10 cellular contexts compared by ENCODE assay signal in the genomic region with DNA sequence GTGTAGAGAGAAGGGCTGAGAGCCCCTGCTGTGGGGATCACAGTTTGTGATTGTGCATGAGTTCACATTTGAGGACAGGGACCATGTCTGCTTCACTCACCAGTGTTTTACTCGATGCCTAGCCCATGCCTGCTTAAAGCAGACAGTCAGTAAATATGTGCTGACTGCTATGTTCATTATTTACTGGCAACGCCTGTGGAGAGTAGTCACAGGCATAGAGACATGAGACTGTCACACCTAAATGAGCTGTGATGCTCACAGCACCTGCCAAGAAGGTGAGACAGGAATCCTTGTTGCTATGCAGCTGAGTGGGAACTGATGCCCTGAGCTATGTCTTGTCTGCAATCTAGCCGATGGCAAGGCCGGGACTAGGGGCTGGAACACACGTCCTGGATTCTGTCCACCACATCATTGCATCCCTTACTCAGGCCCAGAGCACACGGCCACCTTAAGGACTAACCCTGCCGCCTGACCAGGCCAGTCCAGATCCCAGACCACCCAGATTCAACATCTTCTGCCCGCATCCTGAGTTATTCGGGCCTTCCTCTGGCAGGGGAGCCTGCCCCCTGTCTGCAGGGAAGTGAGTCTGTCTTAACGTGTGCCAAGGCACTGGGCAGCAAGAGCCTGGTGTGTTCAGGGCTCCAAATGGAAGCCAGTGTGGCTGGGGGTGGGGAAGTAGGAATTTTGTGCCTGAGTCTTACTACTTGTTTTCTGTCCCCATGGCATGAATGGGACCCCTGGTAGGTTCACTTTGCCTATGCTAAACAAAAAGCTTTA. TPM values are rescaled to one million over a fixed set of nuclear protein-coding genes. Genes with fewer than 3 reads are reported as not detected.
A peak's percentile ranks its signal among the peaks of the same experiment; 100 is the strongest.
DNase-seq lines count a peak whose midpoint lies in the region; ATAC-seq and TF ChIP-seq lines count a peak whose summit lies in the region.
"Had no signal": no experiment of that assay in that cellular context is flagged by ENCODE, and none has a peak within 500 bp of the region (broad histone marks: within the 10 kb centered on the region; RNA-seq: fewer than 3 reads in every experiment).

No MANE protein-coding gene starts in this region.

- H3K27me3 ChIP-seq in PC-3 (ENCODE audit: low read length) (peaks cover 73% of the 10 kb centered on the region), spleen (replicated peaks in 1 of 7) (no peaks in the 10 kb centered on the region)

- intact Hi-C loops in PC-3 (cut with micrococcal nuclease) (no loop called here), spleen (cut with DNase I; ENCODE audit: low total_unique reads) (no loop called here)

- no peak overlapping the region for H3K4me2 ChIP-seq in PC-3 (ENCODE audit: low read length)
- H3K4me2 ChIP-seq: PC-9 had no signal

- no TSS peak for BruUV-seq in PC-3 (replicated peaks; lab: Mats Ljungman, UMichigan)

- H3K9me2 ChIP-seq in PC-3 (replicated peaks; ENCODE audit: low read length), result no peaks in the 10 kb centered on the region

- POLR2A ChIA-PET in PC-3 (lab: Charles Lee; ENCODE audit: unreplicated experiment), result no interaction called here

- H3K27ac ChIP-seq in PC-3 (ENCODE audit: low read length), result no peak overlapping the region
- H3K27ac ChIP-seq in spleen, result peak overlapping the region in 5 of 8 donors; percentile 56 to 72 (median 66)
- H3K27ac ChIP-seq: PC-9 had no signal

- H2AFZ ChIP-seq in PC-3 (ENCODE audit: low read length), result no peak overlapping the region
- H2AFZ ChIP-seq: PC-9 had no signal

- CTCF ChIA-PET in PC-3 (lab: Charles Lee), result no interaction called here

- H3K9me3 ChIP-seq in PC-3 (ENCODE audit: low read length), result no peaks in the 10 kb centered on the region
- no peaks in the 10 kb centered on the region for H3K9me3 ChIP-seq in spleen

- ATAC-seq in PC-3, result no peak; the same call in 1 of the 2 replicates
- ATAC-seq in GM19023 (IDR thresholded peaks at IDR 0.05; ENCODE audit: unreplicated experiment), result no peak

- no peaks in the 10 kb centered on the region for H3K79me2 ChIP-seq in PC-3 (ENCODE audit: low read length)

- WGBS in spleen, 5 donors, result 46 to 81% (median 65%) methylated on average over 10 of the region's 10 CpGs

- no peak overlapping the region for H3K9ac ChIP-seq in PC-3 (ENCODE audit: low read length)

- no peaks in the 10 kb centered on the region for H4K20me1 ChIP-seq in PC-3 (ENCODE audit: low read length)

- H3K4me1 ChIP-seq in PC-3 (ENCODE audit: insufficient read depth, low read length) (no peaks in the 10 kb centered on the region), spleen (peaks cover 13 to 65% (median 41%) of the 10 kb centered on the region in 6 donors)

- H3K4me3 ChIP-seq in PC-3 (ENCODE audit: low read length), result no peak overlapping the region
- H3K4me3 ChIP-seq in fibroblast of pulmonary artery (replicated peaks; ENCODE audit: low read depth, low read length), result no peak overlapping the region
- H3K4me3 ChIP-seq in spleen, result no peak overlapping the region
- H3K4me3 ChIP-seq: PC-9 had no signal

- H3F3A ChIP-seq in PC-3 (ENCODE audit: low read length, unreplicated experiment), result no peaks in the 10 kb centered on the region

- TF ChIP-seq POLR2A in spleen (IDR thresholded peaks at IDR 0.05), result no peak

- H3K36me3 ChIP-seq in PC-3 (ENCODE audit: low read depth, low read length) (no peaks in the 10 kb centered on the region), spleen (peaks cover 0 to 18% (median 0%) of the 10 kb centered on the region in 6 donors)

- TF ChIP-seq CTCF in GM12872 (IDR thresholded peaks at IDR 0.05; ENCODE audit: insufficient read depth, low read depth, low read length) (peak; percentile 21; the same call in 1 of the 3 replicates), PC-3 (conservative IDR thresholded peaks at IDR 0.05; ENCODE audit: low read depth, low read length) (peak; percentile 44), fibroblast of pulmonary artery (IDR thresholded peaks at IDR 0.05; ENCODE audit: low read length, missing control alignments) (peak; percentile 20), spleen (IDR thresholded peaks at IDR 0.05 in 8 of 11, conservative IDR thresholded peaks at IDR 0.05 in 3 of 11) (peak in 7 of 11 experiments; percentile 14 to 43 (median 35))

- no peak for DNase-seq in PC-3
- DNase-seq in fibroblast of pulmonary artery (ENCODE audit: low read depth), result no peak
- peak; percentile 69 for DNase-seq in spleen
- no peak for DNase-seq in NOMO-1 (lab: John Stamatoyannopoulos, UW; ENCODE audit: unreplicated experiment in 2 of 2)
- DNase-seq in NCI-H2081 treated with DMSO at 0.1 percent for 48 hours (lab: John Stamatoyannopoulos, UW), result no peak
- DNase-seq: immature natural killer cell, NCI-H1930, PC-9 had no signal

RNA-seq across cellular contexts. Expression of a gene that starts 44.8 kb away (rescaled TPM):
- total RNA-seq in PC-3 (2014; rRNA removed) (not detected in 2 replicates), spleen (100 to 1,000 TPM in 2 of 7 donors, 10 to 100 TPM in 5; 62.5 to 145 (median 68.7) TPM)
- 10 to 100 TPM in 1 of 3 donors, 1 to 10 TPM in 2; 6.0 to 18.3 (median 6.7) TPM for polyA plus RNA-seq in spleen
- total RNA-seq: PC-9 had no signal
- polyA plus RNA-seq: immature natural killer cell had no signal

Comparison
In these comparisons a context has a peak if more than half of its experiments do, and no peak if none do; other contexts are left out.
1. RNA of a gene that starts 44.8 kb away (total RNA-seq): 62.5 to 145 TPM in spleen; not detected in PC-3; every median in the first group is over 10 times any median in the second.
2. Peak in every context shown above with its lines, with median percentiles within 50 percentile points of each other: CTCF ChIP-seq.